8 cellular contexts compared by ENCODE assay signal in genomic region chr13:98509271-98510155, GRCh38.
A peak's percentile ranks its signal among the peaks of the same experiment; 100 is the strongest.
DNase-seq lines count a peak whose midpoint lies in the region; ATAC-seq and TF ChIP-seq lines count a peak whose summit lies in the region.

No MANE protein-coding gene starts in this region.

- H3K27ac Mint-ChIP-seq in T-cell: peak overlapping the region; percentile 84 to 90
- H3K27ac Mint-ChIP-seq in chondrocyte (ENCODE audit: unreplicated experiment): peak overlapping the region; percentile 97

- H3K36me3 Mint-ChIP-seq in T-cell (peaks cover 28% of the 10 kb centered on the region), chondrocyte (ENCODE audit: low read depth) (no peaks in the 10 kb centered on the region)

- peak overlapping the region; percentile 50 for H3K56ac ChIP-seq in mesendoderm (ENCODE audit: low read length)

- no peak overlapping the region for H4K5ac ChIP-seq in mesendoderm (ENCODE audit: low read length)

- no peak overlapping the region for H2AK5ac ChIP-seq in mesendoderm (ENCODE audit: low read length)

- H3K4me3 Mint-ChIP-seq in T-cell: peak overlapping the region; percentile 1 to 29 (median 2)
- no peak overlapping the region for H3K4me3 Mint-ChIP-seq in chondrocyte (ENCODE audit: unreplicated experiment)

- TF ChIP-seq EP300 in upper lobe of left lung (IDR thresholded peaks at IDR 0.05): peak in 2 of 4 donors; percentile 43 to 78

- no peaks in the 10 kb centered on the region for H3K27me3 ChIP-seq in AG04450 (ENCODE audit: control insufficient read depth, insufficient read depth, low read length)
- H3K27me3 ChIP-seq in mesendoderm (ENCODE audit: insufficient read depth, low read length, poor library complexity): no peaks in the 10 kb centered on the region
- no peaks in the 10 kb centered on the region for H3K27me3 ChIP-seq in upper lobe of left lung

- peak; percentile 59 for DNase-seq in AG04450 (ENCODE audit: low read depth, low spot score)
- peak in 5 of 34 experiments; percentile 18 to 44 (median 25) for DNase-seq in T-cell
- DNase-seq in chondrocyte (ENCODE audit: low spot score): no peak
- peak; percentile 59 for DNase-seq in mesendoderm
- DNase-seq in upper lobe of left lung: peak in 1 of 2 donors; percentile 81
- DNase-seq in NCI-H1436 treated with DMSO at 0.1 percent for 48 hours (lab: John Stamatoyannopoulos, UW): no peak

- no peaks in the 10 kb centered on the region for H3K9me3 Mint-ChIP-seq in T-cell
- no peaks in the 10 kb centered on the region for H3K9me3 Mint-ChIP-seq in chondrocyte (ENCODE audit: low read depth)

- TF ChIP-seq CTCF in AG04450 (IDR thresholded peaks at IDR 0.05; ENCODE audit: low read depth, low read length) (no peak), chondrocyte (IDR thresholded peaks at IDR 0.05) (no peak), upper lobe of left lung (IDR thresholded peaks at IDR 0.05) (no peak)

- H4K8ac ChIP-seq in mesendoderm (ENCODE audit: low read depth, low read length): no peak overlapping the region

- H3K4me2 ChIP-seq in mesendoderm (ENCODE audit: low read length): no peak overlapping the region

- H3K79me1 ChIP-seq in mesendoderm (ENCODE audit: low read length): peaks cover 31% of the 10 kb centered on the region

- no peak overlapping the region for H3K23ac ChIP-seq in mesendoderm (ENCODE audit: low read length)

- no peak overlapping the region; the same call in 1 of the 2 replicates for H3K4me3 ChIP-seq in AG04450 (ENCODE audit: low read depth, low read length)
- H3K4me3 ChIP-seq in mesendoderm (ENCODE audit: low read length): no peak overlapping the region
- no peak overlapping the region for H3K4me3 ChIP-seq in upper lobe of left lung

- H3K36me3 ChIP-seq in mesendoderm (ENCODE audit: control insufficient read depth, insufficient read depth, low read length) (no peaks in the 10 kb centered on the region), upper lobe of left lung (peaks cover 0 to 5% (median 0%) of the 10 kb centered on the region in 4 donors)

- H3K4me1 ChIP-seq in mesendoderm (ENCODE audit: control insufficient read depth, low read depth, low read length): peaks cover 18% of the 10 kb centered on the region
- H3K4me1 ChIP-seq in upper lobe of left lung: peaks cover 51 to 59% (median 54%) of the 10 kb centered on the region in 4 donors

- WGBS in mesendoderm (ENCODE audit: extremely low coverage, insufficient coverage, low lambda C conversion rate): no CpG with 5 or more reads among the region's 10 CpGs
- whole genome bisulfite sequencing in upper lobe of left lung, 2 donors: 54 to 57% methylated on average over 10 of the region's 10 CpGs

- H3K27me3 Mint-ChIP-seq in T-cell: no peaks in the 10 kb centered on the region
- H3K27me3 Mint-ChIP-seq in chondrocyte (ENCODE audit: low read depth): no peaks in the 10 kb centered on the region

- peak overlapping the region; percentile 71 for H3K18ac ChIP-seq in mesendoderm (ENCODE audit: low read length)

- CTCF ChIA-PET in AG04450 (lab: Charles Lee) (no interaction called here), T-cell (lab: Charles Lee) (interaction anchor here in 1 of 2 donors (0.7 to 1.5 kb wide), 3 partner anchors 8 to 64 kb away, joined by 4 to 5 read pairs (median 4); no protein-coding TSS in a partner anchor)

- peak in 1 of 4 donors; percentile 38 for TF ChIP-seq POLR2A in upper lobe of left lung (IDR thresholded peaks at IDR 0.05)

- H3K9me3 ChIP-seq in AG04450 (ENCODE audit: control insufficient read depth, insufficient read depth, low read length): no peaks in the 10 kb centered on the region
- no peaks in the 10 kb centered on the region for H3K9me3 ChIP-seq in upper lobe of left lung

- no peak overlapping the region for H2BK120ac ChIP-seq in mesendoderm (ENCODE audit: low read depth, low read length)

- H3K79me2 ChIP-seq in mesendoderm (ENCODE audit: control insufficient read depth, insufficient read depth, low read length): peaks cover 57% of the 10 kb centered on the region

- H2BK15ac ChIP-seq in mesendoderm (replicated peaks; ENCODE audit: low read depth): no peak overlapping the region

- POLR2A ChIA-PET in AG04450 (lab: Yijun Ruan, JAX) (interaction anchor here (0.7 to 1.8 kb wide), 4 partner anchors 11 to 336 kb away, joined by 3 to 7 read pairs (median 5); no protein-coding TSS in a partner anchor), T-cell (lab: Charles Lee) (interaction anchor here in 1 of 2 donors (1.1 kb wide), 1 partner anchor 9 kb away, joined by 3 read pairs; no protein-coding TSS in a partner anchor)

- peaks cover 80 to 97% (median 97%) of the 10 kb centered on the region in 3 donors for H3K4me1 Mint-ChIP-seq in T-cell
- H3K4me1 Mint-ChIP-seq in chondrocyte (ENCODE audit: low read depth): peaks cover 66% of the 10 kb centered on the region

- H3K27ac ChIP-seq in AG04450 (ENCODE audit: low read depth, low read length) (peak overlapping the region; percentile 86), mesendoderm (ENCODE audit: low read depth, low read length) (no peak overlapping the region), upper lobe of left lung (peak overlapping the region; percentile 55 to 84 (median 76))

- H2BK5ac ChIP-seq in mesendoderm (ENCODE audit: low read length): no peak overlapping the region

- H3K9ac ChIP-seq in mesendoderm (ENCODE audit: low read length): no peak overlapping the region

- peak; percentile 57 for ATAC-seq in GM19328 (IDR thresholded peaks at IDR 0.05; ENCODE audit: unreplicated experiment)
- ATAC-seq in HG03354 (IDR thresholded peaks at IDR 0.05; ENCODE audit: poor library complexity, severe bottlenecking, unreplicated experiment): peak; percentile 60
- ATAC-seq in T-cell (replicated peaks in 1 of 4): peak; percentile 63 to 76 (median 70)
- peak; percentile 86 to 95 for ATAC-seq in upper lobe of left lung (ENCODE audit: low FRiP score in 2 of 2)

- H3K4ac ChIP-seq in mesendoderm (ENCODE audit: low read depth, low read length): no peak overlapping the region

Comparison
In these comparisons a context has a peak if more than half of its experiments do, and no peak if none do; other contexts are left out.
1. DNase-seq: peak in AG04450 (single experiment) and mesendoderm (single experiment); none in chondrocyte (single experiment) and NCI-H1436 treated with DMSO at 0.1 percent for 48 hours (single experiment).
2. Peak in every context shown above with its lines, with median percentiles within 50 percentile points of each other: ATAC-seq.